Comparison of ENCODE assay signal across 24 cellular contexts in the genomic region with DNA sequence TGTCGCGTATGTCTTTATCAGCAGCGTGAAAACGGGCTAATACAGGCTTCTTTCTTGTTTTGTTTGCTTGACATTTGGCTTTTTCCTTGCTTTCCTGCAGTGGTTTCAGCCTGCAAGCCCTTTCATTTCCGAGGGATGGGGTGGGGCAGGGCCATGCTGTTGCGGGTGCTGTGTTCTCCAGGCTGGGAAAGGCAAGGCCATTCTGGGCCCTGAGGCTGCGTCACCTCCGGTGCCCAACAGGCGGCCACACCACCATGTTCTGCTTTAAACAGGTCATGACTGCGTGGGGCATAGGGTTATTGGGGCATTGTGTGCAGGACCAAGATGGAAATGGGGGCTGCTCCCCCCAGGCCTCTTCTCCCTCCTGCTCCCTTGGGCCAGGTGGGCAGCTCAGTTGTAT. TPM values are rescaled to one million over a fixed set of nuclear protein-coding genes. Genes with fewer than 3 reads are reported as not detected.
A peak's percentile ranks its signal among the peaks of the same experiment; 100 is the strongest.
DNase-seq lines count a peak whose midpoint lies in the region; ATAC-seq, FAIRE-seq and TF ChIP-seq lines count a peak whose summit lies in the region.
"Had no signal": no experiment of that assay in that cellular context is flagged by ENCODE, and none has a peak within 500 bp of the region (broad histone marks: within the 10 kb centered on the region; RNA-seq: fewer than 3 reads in every experiment).

No MANE protein-coding gene starts in this region.

- H3K4me1 ChIP-seq in HepG2 (ENCODE audit: insufficient read depth, low read length), result no peaks in the 10 kb centered on the region
- H3K4me1 ChIP-seq in right lobe of liver, result no peaks in the 10 kb centered on the region
- H3K4me1 ChIP-seq in mucosa of descending colon (ENCODE audit: low read depth), result no peaks in the 10 kb centered on the region
- H3K4me1 ChIP-seq in CD8-positive, alpha-beta T cell (ENCODE audit: insufficient read depth, low read length), result no peaks in the 10 kb centered on the region

- no peak overlapping the region for H3K4me2 ChIP-seq in HepG2 (ENCODE audit: low read depth, low read length)

- H3K4me1 Mint-ChIP-seq in WTC11, result no peaks in the 10 kb centered on the region
- no peaks in the 10 kb centered on the region for H3K4me1 Mint-ChIP-seq in CD8-positive, alpha-beta T cell (ENCODE audit: low read depth)

- H3K27me3 ChIP-seq in HepG2 (ENCODE audit: control insufficient read depth in 1 of 2, insufficient read depth in 2 of 2, low read length in 2 of 2) (no peaks in the 10 kb centered on the region; a peak in 1 of 5 replicates), right lobe of liver (no peaks in the 10 kb centered on the region)
- H3K27me3 ChIP-seq in CD8-positive, alpha-beta T cell (ENCODE audit: insufficient read depth, low read length), result no peaks in the 10 kb centered on the region

- no peak for TF ChIP-seq EP300 in HepG2 (IDR thresholded peaks at IDR 0.05; ENCODE audit: low read depth in 2 of 2, low read length in 2 of 2)
- TF ChIP-seq EP300 in HepG2 (CRISPR knock-in tag; IDR thresholded peaks at IDR 0.05; ENCODE audit: borderline replicate concordance), result no peak

- H3K9me3 ChIP-seq in HepG2 (ENCODE audit: low read length), result no peaks in the 10 kb centered on the region
- H3K9me3 ChIP-seq in right lobe of liver, result no peaks in the 10 kb centered on the region
- H3K9me3 ChIP-seq in mucosa of descending colon, result no peaks in the 10 kb centered on the region
- H3K9me3 ChIP-seq in CD8-positive, alpha-beta T cell (ENCODE audit: low read length), result no peaks in the 10 kb centered on the region

- no peak for FAIRE-seq in HepG2 (lab: Jason Lieb, UNC)
- FAIRE-seq: G401.6 had no signal

- WGBS in HepG2 (ENCODE audit: low lambda C conversion rate), result 35% methylated on average over 10 of the region's 10 CpGs
- WGBS in right lobe of liver (ENCODE audit: insufficient coverage, low coverage, low lambda C conversion rate, missing lambda C conversion rate), result 83% methylated on average over 1 of the region's 10 CpGs

- TF ChIP-seq CTCF in HepG2 (CRISPR knock-in tag; IDR thresholded peaks at IDR 0.05) (peak; percentile 24), right lobe of liver (IDR thresholded peaks at IDR 0.05) (no peak), WTC11 (IDR thresholded peaks at IDR 0.05) (no peak), mucosa of descending colon (IDR thresholded peaks at IDR 0.05) (no peak)
- TF ChIP-seq CTCF in CD8-positive, alpha-beta T cell (IDR thresholded peaks at IDR 0.05), result no peak

- CTCF ChIA-PET in HepG2 (lab: Yijun Ruan, JAX; ENCODE audit: low intra/inter-chr PET ratio, low total read pairs), result no interaction called here
- CTCF ChIA-PET in WTC11 (lab: Charles Lee), result no interaction called here
- CTCF ChIA-PET in CD8-positive, alpha-beta T cell (lab: Charles Lee), result no interaction called here

- no peaks in the 10 kb centered on the region for H4K20me1 ChIP-seq in HepG2 (ENCODE audit: insufficient read depth, low read length)

- H3K36me3 ChIP-seq in HepG2 (replicated peaks in 1 of 2; ENCODE audit: control insufficient read depth in 1 of 2, insufficient read depth in 2 of 2, low read length in 2 of 2) (no peaks in the 10 kb centered on the region), right lobe of liver (no peaks in the 10 kb centered on the region), mucosa of descending colon (ENCODE audit: low read depth) (no peaks in the 10 kb centered on the region)
- H3K36me3 ChIP-seq in CD8-positive, alpha-beta T cell (ENCODE audit: insufficient read depth, low read length), result no peaks in the 10 kb centered on the region

- no peak overlapping the region for H3K4me3 Mint-ChIP-seq in WTC11
- no peak overlapping the region for H3K4me3 Mint-ChIP-seq in CD8-positive, alpha-beta T cell
- H3K4me3 Mint-ChIP-seq: CD4-positive, alpha-beta memory T cell; T-helper 1 cell treated with Interleukin-12 subunit alpha and Interleukin-12 subunit beta and Interleukin-4 antibody, amounts not matched to agents 30 μg/mL and 1 μg/mL, for 36 hours had no signal

- H3K27ac ChIP-seq in HepG2 (ENCODE audit: extremely low read length, insufficient read depth, low read length) (no peak overlapping the region), right lobe of liver (no peak overlapping the region)
- H3K27ac ChIP-seq in CD8-positive, alpha-beta T cell (ENCODE audit: low read depth, low read length), result no peak overlapping the region
- H3K27ac ChIP-seq: RWPE1 had no signal

- TF ChIP-seq POLR2A in HepG2 (IDR thresholded peaks at IDR 0.05; ENCODE audit: insufficient read depth in 1 of 2, low read depth in 2 of 2, low read length in 2 of 2) (no peak), right lobe of liver (IDR thresholded peaks at IDR 0.05) (no peak)

- peaks cover 5% of the 10 kb centered on the region for H3K9me3 Mint-ChIP-seq in WTC11
- H3K9me3 Mint-ChIP-seq in CD8-positive, alpha-beta T cell, result peaks cover 3% of the 10 kb centered on the region

- H3K4me3 ChIP-seq in HepG2 (replicated peaks in 1 of 3; ENCODE audit: insufficient read depth in 1 of 3, low read depth in 2 of 3, low read length in 3 of 3) (no peak overlapping the region), right lobe of liver (no peak overlapping the region), mucosa of descending colon (no peak overlapping the region)
- no peak overlapping the region for H3K4me3 ChIP-seq in CD8-positive, alpha-beta T cell (ENCODE audit: low read depth, low read length)

- no peak for TF ChIP-seq RAD21 in HepG2 (CRISPR knock-in tag; IDR thresholded peaks at IDR 0.05)

- POLR2A ChIA-PET in HepG2 (lab: Yijun Ruan, JAX) (no interaction called here), WTC11 (lab: Charles Lee) (no interaction called here)
- POLR2A ChIA-PET in CD8-positive, alpha-beta T cell (lab: Charles Lee), result no interaction called here

- H3K79me2 ChIP-seq in HepG2 (ENCODE audit: insufficient read depth, low read length), result no peaks in the 10 kb centered on the region

- in situ Hi-C loops in HepG2 (cut with HindIII; ENCODE audit: extremely low pct_ligation_motif_present, low pct_unique_long_range_greater_than_20kb), result no loop called here

- no peak overlapping the region for H3K27ac Mint-ChIP-seq in WTC11
- H3K27ac Mint-ChIP-seq in CD8-positive, alpha-beta T cell, result no peak overlapping the region
- H3K27ac Mint-ChIP-seq: CD4-positive, alpha-beta memory T cell; T-helper 1 cell treated with Interleukin-12 subunit alpha and Interleukin-12 subunit beta and Interleukin-4 antibody, amounts not matched to agents 30 μg/mL and 1 μg/mL, for 36 hours had no signal

- intact Hi-C loops in HepG2 (cut with micrococcal nuclease; ENCODE audit: unreplicated experiment) (no loop called here), right lobe of liver (cut with DNase I) (loop anchor here in 1 of 2 donors (10.0 kb wide), 1 partner anchor 732 kb away; no protein-coding TSS in a partner anchor), mucosa of descending colon (cut with DNase I, micrococcal nuclease) (loop anchor here in 1 of 2 donors (10.0 kb wide), 1 partner anchor 752 kb away; no protein-coding TSS in a partner anchor)
- intact Hi-C loops in CD8-positive, alpha-beta T cell (cut with DNase I, micrococcal nuclease), result loop anchor here in 1 of 2 experiments (10.0 kb wide), 1 partner anchor 302 kb away; no protein-coding TSS in a partner anchor

- peak; percentile 60 for ATAC-seq in HepG2
- ATAC-seq in right lobe of liver, result no peak
- ATAC-seq in WTC11, result peak; percentile 65
- no peak for ATAC-seq in HG03521 (IDR thresholded peaks at IDR 0.05; ENCODE audit: unreplicated experiment)
- ATAC-seq in mucosa of descending colon, result no peak
- ATAC-seq in CD8-positive, alpha-beta T cell, result no peak
- no peak for ATAC-seq in HG03565 (IDR thresholded peaks at IDR 0.05; ENCODE audit: unreplicated experiment)

- H3K9ac ChIP-seq in HepG2 (ENCODE audit: insufficient read depth, low read depth, low read length), result no peak overlapping the region

- BruUV-seq in HepG2 (replicated peaks; lab: Mats Ljungman, UMichigan), result no TSS peak

- DNase-seq in HepG2 (ENCODE audit: low spot score), result no peak
- no peak for DNase-seq in right lobe of liver
- DNase-seq in WTC11 (ENCODE audit: low spot score), result peak; percentile 50
- peak; percentile 66 for DNase-seq in iPS-NIHi7 (ENCODE audit: extremely low spot score)
- no peak for DNase-seq in mucosa of descending colon
- no peak for DNase-seq in CD8-positive, alpha-beta T cell
- DNase-seq: 8988T; CD4-positive, alpha-beta memory T cell; DMS79 treated with DMSO at 0.1 percent for 48 hours; HCEC 1CT; Kasumi-1; MM.1S; NCI-H1105; NCI-H1694 treated with DMSO at 0.1 percent for 48 hours; NCI-H2107; NCI-H226; NCI-H526 treated with DMSO at 0.1 percent for 48 hours; NK-92 treated with Interleukin-12 subunit alpha and Interleukin-12 subunit beta, amount 100 ng/mL, for 24 hours; OCI-M1 had no signal

- no peaks in the 10 kb centered on the region for H3K27me3 Mint-ChIP-seq in WTC11 (ENCODE audit: low read depth)
- H3K27me3 Mint-ChIP-seq in CD8-positive, alpha-beta T cell (ENCODE audit: low read depth), result no peaks in the 10 kb centered on the region
- H3K27me3 Mint-ChIP-seq: CD4-positive, alpha-beta memory T cell had no signal

- H2AFZ ChIP-seq in HepG2 (ENCODE audit: low read length), result no peak overlapping the region

- no peaks in the 10 kb centered on the region for H3K36me3 Mint-ChIP-seq in WTC11
- H3K36me3 Mint-ChIP-seq in CD8-positive, alpha-beta T cell, result no peaks in the 10 kb centered on the region
- H3K36me3 Mint-ChIP-seq: CD4-positive, alpha-beta memory T cell had no signal

RNA-seq across cellular contexts. Expression of a gene that starts 38.6 kb away (rescaled TPM):
- total RNA-seq in HepG2 (2016; rRNA removed; fragmentation: Illumina TruSeq; extraction: Trizol) (0.17 and 0.20 TPM in 2 replicates), right lobe of liver (1 to 10 TPM in 3 of 6 experiments, under 1 TPM in 3; 0.66 to 1.9 (median 1.1) TPM), WTC11 (2021) (0.27 to 0.44 TPM (median 0.39 TPM) in 3 replicates), mucosa of descending colon (1 to 10 TPM; 2.4 to 4.9 (median 3.6) TPM)
- total RNA-seq in HepG2 (2016; cell fraction: cytosol; rRNA removed; fragmentation: Illumina TruSeq; extraction: Trizol; ENCODE audit: low read depth), result 0.09 and 0.20 TPM in 2 replicates
- total RNA-seq in HepG2 (2016; cell fraction: insoluble cytoplasmic fraction; rRNA removed; fragmentation: Illumina TruSeq; extraction: Trizol), result 0.12 and 0.41 TPM in 2 replicates
- 0.25 and 0.31 TPM in 2 replicates for total RNA-seq in HepG2 (2016; cell fraction: membrane; rRNA removed; fragmentation: Illumina TruSeq; extraction: Trizol)
- 0.31 and 0.50 TPM in 2 replicates for total RNA-seq in HepG2 (2016; cell fraction: nucleus; rRNA removed; fragmentation: Illumina TruSeq; extraction: Trizol)
- polyA plus RNA-seq in HepG2 (2011; rRNA removed), result 0.99 and 1.8 TPM in 2 replicates
- polyA plus RNA-seq in HepG2 (2011; cell fraction: cytosol; rRNA removed), result 0.29 and 0.58 TPM in 2 replicates
- polyA plus RNA-seq in HepG2 (2011; cell fraction: nucleus; rRNA removed), result 4.4 and 5.8 TPM in 2 replicates
- polyA plus RNA-seq in HepG2 (2012), result 0.13 and 0.15 TPM in 2 replicates
- polyA plus RNA-seq in HepG2 (2016; cell fraction: cytosol; fragmentation: Illumina TruSeq; extraction: Trizol; ENCODE audit: low read depth), result 0.06 and 0.43 TPM in 2 replicates
- polyA plus RNA-seq in HepG2 (2016; cell fraction: insoluble cytoplasmic fraction; fragmentation: Illumina TruSeq; extraction: Trizol; ENCODE audit: low read depth), result 0.14 and 0.59 TPM in 2 replicates
- 0.12 and 0.13 TPM in 2 replicates for polyA plus RNA-seq in HepG2 (2016; cell fraction: membrane; fragmentation: Illumina TruSeq; extraction: Trizol; ENCODE audit: low read depth)
- polyA plus RNA-seq in HepG2 (2016; cell fraction: nucleus; fragmentation: Illumina TruSeq; extraction: Trizol; ENCODE audit: insufficient read depth, low read depth), result 0.21 and 0.93 TPM in 2 replicates
- polyA minus RNA-seq in HepG2 (2011; rRNA and poly(A)+ RNA removed; ENCODE audit: low replicate concordance), result 0.70 and 6.0 TPM in 2 replicates
- polyA minus RNA-seq in HepG2 (2011; cell fraction: cytosol; rRNA and poly(A)+ RNA removed), result 0.20 and 0.88 TPM in 2 replicates
- polyA minus RNA-seq in HepG2 (2011; cell fraction: nucleus; rRNA and poly(A)+ RNA removed), result 2.1 and 3.5 TPM in 2 replicates
- total RNA-seq in CD8-positive, alpha-beta T cell, result under 1 TPM; 0.83 to 0.90 TPM

Comparison
In these comparisons a context has a peak if more than half of its experiments do, and no peak if none do; other contexts are left out.
1. ATAC-seq: peak in HepG2 (single experiment) and WTC11 (single experiment); none in right lobe of liver (0 of 4), HG03521 (single experiment), mucosa of descending colon (single experiment), CD8-positive, alpha-beta T cell (single experiment) and HG03565 (single experiment).
2. DNase-seq: peak in WTC11 (single experiment) and iPS-NIHi7 (single experiment); none in HepG2 (single experiment), right lobe of liver (0 of 3), mucosa of descending colon (0 of 3) and CD8-positive, alpha-beta T cell (0 of 7).